Comparison of ENCODE assay signal across 8 cellular contexts in the genomic region with DNA sequence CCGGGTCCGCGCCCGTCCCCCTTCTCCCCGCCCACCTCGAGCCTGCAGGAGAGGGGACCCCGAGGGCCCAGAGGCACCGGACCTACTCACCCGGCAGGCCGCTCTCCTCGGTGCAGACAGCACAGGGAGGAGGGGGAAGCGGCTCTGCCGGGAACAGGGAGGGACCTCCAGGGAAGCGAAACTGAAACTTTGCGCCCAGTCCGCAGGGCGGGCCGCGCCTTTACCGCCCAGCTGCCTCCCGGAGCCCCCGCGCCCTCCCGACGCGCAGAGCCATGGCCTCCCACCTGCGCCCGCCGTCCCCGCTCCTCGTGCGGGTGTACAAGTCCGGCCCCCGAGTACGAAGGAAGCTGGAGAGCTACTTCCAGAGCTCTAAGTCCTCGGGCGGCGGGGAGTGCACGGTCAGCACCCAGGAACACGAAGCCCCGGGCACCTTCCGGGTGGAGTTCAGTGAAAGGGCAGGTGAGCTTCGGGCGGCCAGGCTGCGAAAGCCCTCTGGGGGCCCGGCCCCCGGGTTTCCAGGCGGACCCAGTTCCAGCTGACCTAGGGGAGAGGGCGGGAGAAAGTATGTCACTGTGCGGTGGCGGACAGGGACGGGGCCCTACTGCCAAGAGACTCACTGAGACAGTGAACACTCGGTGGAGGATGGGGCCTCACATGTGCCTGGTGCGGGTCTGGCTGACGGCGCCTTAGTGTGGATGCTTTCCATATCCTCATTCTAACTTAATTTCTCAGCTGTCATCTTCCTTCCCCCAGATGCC. TPM values are rescaled to one million over a fixed set of nuclear protein-coding genes. Genes with fewer than 3 reads are reported as not detected.
DNase-seq lines count a peak whose midpoint lies in the region; ATAC-seq, FAIRE-seq and TF ChIP-seq lines count a peak whose summit lies in the region.

A gene (plus strand): TSS at position 184 of the 758 bp plus-strand sequence. CDS start 89 bp downstream, at position 273.
A gene (minus strand): TSS at position 146 of the 758 bp plus-strand sequence. CDS start 4,680 bp downstream, outside the sequence.

- TF ChIP-seq RAD21 in HepG2 (CRISPR knock-in tag; IDR thresholded peaks at IDR 0.05), result peak; percentile 31; the same call in 1 of the 2 replicates

- peak within 1 kb of the TSS; percentile 85 for H3K4me2 ChIP-seq in HepG2 (ENCODE audit: low read depth, low read length)

- POLR2A ChIA-PET in HepG2 (lab: Yijun Ruan, JAX), result interaction anchor here (1.0 to 1.5 kb wide), 5 partner anchors 50 to 148 kb away, joined by 4 to 12 read pairs (median 6); a partner anchor contains a TSS

- no peak within 1 kb of the TSS for H2AFZ ChIP-seq in HepG2 (ENCODE audit: low read length)

- peak; percentile 54 to 70; a peak in 3 of 4 replicates for TF ChIP-seq POLR2A in HepG2 (IDR thresholded peaks at IDR 0.05; ENCODE audit: insufficient read depth in 1 of 2, low read depth in 2 of 2, low read length in 2 of 2)

- no TSS peak for BruUV-seq in HepG2 (replicated peaks; lab: Mats Ljungman, UMichigan)

- H3K4me3 ChIP-seq in AG09309 (ENCODE audit: control insufficient read depth, low read depth, low read length) (peak within 1 kb of the TSS; percentile 96), HepG2 (replicated peaks in 1 of 3; ENCODE audit: insufficient read depth in 1 of 3, low read depth in 2 of 3, low read length in 3 of 3) (peak within 1 kb of the TSS; percentile 78 to 82 (median 81))

- H3K27ac ChIP-seq in HepG2 (ENCODE audit: extremely low read length, insufficient read depth, low read length), result peak within 1 kb of the TSS; percentile 78

- peak; percentile 70 for ATAC-seq in GM19035 (IDR thresholded peaks at IDR 0.05; ENCODE audit: unreplicated experiment)
- ATAC-seq in HG03342 (IDR thresholded peaks at IDR 0.05; ENCODE audit: unreplicated experiment), result peak; percentile 72
- ATAC-seq in HepG2, result peak; percentile 99

- H3K9ac ChIP-seq in HepG2 (ENCODE audit: insufficient read depth, low read depth, low read length), result peak within 1 kb of the TSS; percentile 77

- no peaks in the 10 kb centered on the region for H4K20me1 ChIP-seq in HepG2 (ENCODE audit: insufficient read depth, low read length)

- no peaks in the 10 kb centered on the region for H3K9me3 ChIP-seq in HepG2 (ENCODE audit: low read length)

- TF ChIP-seq CTCF in AG09309 (IDR thresholded peaks at IDR 0.05; ENCODE audit: control insufficient read depth, insufficient read depth, low read depth, low read length, missing control alignments) (no peak), HepG2 (CRISPR knock-in tag; IDR thresholded peaks at IDR 0.05) (peak; percentile 19; the same call in 1 of the 2 replicates)

- in situ Hi-C loops in HepG2 (cut with HindIII; ENCODE audit: extremely low pct_ligation_motif_present, low pct_unique_long_range_greater_than_20kb), result no loop called here

- no peak for FAIRE-seq in HepG2 (lab: Jason Lieb, UNC)

- peaks cover 2% of the 10 kb centered on the region for H3K79me2 ChIP-seq in HepG2 (ENCODE audit: insufficient read depth, low read length)

- peaks cover 4 to 17% of the 10 kb centered on the region in 2 experiments; a peak in 4 of 5 replicates for H3K36me3 ChIP-seq in HepG2 (replicated peaks in 1 of 2; ENCODE audit: control insufficient read depth in 1 of 2, insufficient read depth in 2 of 2, low read length in 2 of 2)

- DNase-seq in AG09309 (ENCODE audit: low read depth) (peak; percentile 43), NCI-H524 treated with DMSO at 0.1 percent for 48 hours (lab: John Stamatoyannopoulos, UW) (peak; percentile 23), dermis blood vessel endothelial cell (peak; percentile 84), HepG2 (ENCODE audit: low spot score) (peak; percentile 64)
- DNase-seq in activated CD4-positive, alpha-beta T cell treated with anti-CD3 and anti-CD28 coated beads, Interleukin-2, amount 50 U/mL, for 4 hours, result peak; percentile 86 to 90
- peak; percentile 63 to 67 for DNase-seq in stimulated activated CD4-positive, alpha-beta T cell treated with anti-CD3 and anti-CD28 coated beads, Interleukin-2, amount 100 ng/mL, for 48 hours

- no peak for TF ChIP-seq EP300 in HepG2 (IDR thresholded peaks at IDR 0.05; ENCODE audit: low read depth in 2 of 2, low read length in 2 of 2)
- TF ChIP-seq EP300 in HepG2 (CRISPR knock-in tag; IDR thresholded peaks at IDR 0.05; ENCODE audit: borderline replicate concordance), result no peak

- peaks cover 16% of the 10 kb centered on the region for H3K4me1 ChIP-seq in HepG2 (ENCODE audit: insufficient read depth, low read length)

- no peaks in the 10 kb centered on the region for H3K27me3 ChIP-seq in HepG2 (ENCODE audit: control insufficient read depth in 1 of 2, insufficient read depth in 2 of 2, low read length in 2 of 2)

- intact Hi-C loops in HepG2 (cut with micrococcal nuclease; ENCODE audit: unreplicated experiment), result loop anchor here (1.0 kb wide), 1 partner anchor 115 kb away; no protein-coding TSS in a partner anchor

- 0% methylated on average over 18 of the region's 56 CpGs for WGBS in HepG2 (ENCODE audit: low lambda C conversion rate)

- CTCF ChIA-PET in HepG2 (lab: Yijun Ruan, JAX; ENCODE audit: low intra/inter-chr PET ratio, low total read pairs), result no interaction called here

TF ChIP-seq in HepG2, 621 proteins besides CTCF, POLR2A, EP300 and RAD21 (continues in another document):
- TF ChIP-seq KDM4B (CRISPR knock-in tag; IDR thresholded peaks at IDR 0.05), result no peak
- TF ChIP-seq, protein P1, sequence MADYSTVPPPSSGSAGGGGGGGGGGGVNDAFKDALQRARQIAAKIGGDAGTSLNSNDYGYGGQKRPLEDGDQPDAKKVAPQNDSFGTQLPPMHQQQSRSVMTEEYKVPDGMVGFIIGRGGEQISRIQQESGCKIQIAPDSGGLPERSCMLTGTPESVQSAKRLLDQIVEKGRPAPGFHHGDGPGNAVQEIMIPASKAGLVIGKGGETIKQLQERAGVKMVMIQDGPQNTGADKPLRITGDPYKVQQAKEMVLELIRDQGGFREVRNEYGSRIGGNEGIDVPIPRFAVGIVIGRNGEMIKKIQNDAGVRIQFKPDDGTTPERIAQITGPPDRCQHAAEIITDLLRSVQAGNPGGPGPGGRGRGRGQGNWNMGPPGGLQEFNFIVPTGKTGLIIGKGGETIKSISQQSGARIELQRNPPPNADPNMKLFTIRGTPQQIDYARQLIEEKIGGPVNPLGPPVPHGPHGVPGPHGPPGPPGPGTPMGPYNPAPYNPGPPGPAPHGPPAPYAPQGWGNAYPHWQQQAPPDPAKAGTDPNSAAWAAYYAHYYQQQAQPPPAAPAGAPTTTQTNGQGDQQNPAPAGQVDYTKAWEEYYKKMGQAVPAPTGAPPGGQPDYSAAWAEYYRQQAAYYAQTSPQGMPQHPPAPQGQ (CRISPR knock-in tag; IDR thresholded peaks at IDR 0.05; ENCODE audit: borderline replicate concordance), result no peak
- no peak for TF ChIP-seq SP5 (CRISPR knock-in tag; IDR thresholded peaks at IDR 0.05; ENCODE audit: borderline replicate concordance, low read depth)

RNA-seq across cellular contexts. Expression of the first gene that starts in this region (rescaled TPM):
- total RNA-seq in dermis blood vessel endothelial cell (23.8 and 36.4 TPM in 2 replicates), HepG2 (2016; rRNA removed; fragmentation: Illumina TruSeq; extraction: Trizol) (10.9 and 19.2 TPM in 2 replicates)
- total RNA-seq in HepG2 (2016; cell fraction: cytosol; rRNA removed; fragmentation: Illumina TruSeq; extraction: Trizol; ENCODE audit: low read depth), result 1.1 and 1.5 TPM in 2 replicates
- total RNA-seq in HepG2 (2016; cell fraction: insoluble cytoplasmic fraction; rRNA removed; fragmentation: Illumina TruSeq; extraction: Trizol), result 10.7 and 16.9 TPM in 2 replicates
- total RNA-seq in HepG2 (2016; cell fraction: membrane; rRNA removed; fragmentation: Illumina TruSeq; extraction: Trizol), result 7.0 and 7.7 TPM in 2 replicates
- 7.4 and 8.7 TPM in 2 replicates for total RNA-seq in HepG2 (2016; cell fraction: nucleus; rRNA removed; fragmentation: Illumina TruSeq; extraction: Trizol)
- 2.5 and 3.2 TPM in 2 replicates for polyA plus RNA-seq in HepG2 (2011; rRNA removed)
- 1.7 and 3.2 TPM in 2 replicates for polyA plus RNA-seq in HepG2 (2011; cell fraction: cytosol; rRNA removed)
- polyA plus RNA-seq in HepG2 (2011; cell fraction: nucleus; rRNA removed), result 1.7 and 2.8 TPM in 2 replicates
- 4.4 and 5.3 TPM in 2 replicates for polyA plus RNA-seq in HepG2 (2012)
- 0.57 TPM in 2 replicates for polyA plus RNA-seq in HepG2 (2016; cell fraction: cytosol; fragmentation: Illumina TruSeq; extraction: Trizol; ENCODE audit: low read depth)
- polyA plus RNA-seq in HepG2 (2016; cell fraction: insoluble cytoplasmic fraction; fragmentation: Illumina TruSeq; extraction: Trizol; ENCODE audit: low read depth), result 12.1 and 15.2 TPM in 2 replicates
- 2.5 and 2.9 TPM in 2 replicates for polyA plus RNA-seq in HepG2 (2016; cell fraction: membrane; fragmentation: Illumina TruSeq; extraction: Trizol; ENCODE audit: low read depth)
- polyA plus RNA-seq in HepG2 (2016; cell fraction: nucleus; fragmentation: Illumina TruSeq; extraction: Trizol; ENCODE audit: insufficient read depth, low read depth), result 9.0 and 9.5 TPM in 2 replicates
- 3.0 and 6.0 TPM in 2 replicates for polyA minus RNA-seq in HepG2 (2011; rRNA and poly(A)+ RNA removed; ENCODE audit: low replicate concordance)
- 5.5 and 9.3 TPM in 2 replicates for polyA minus RNA-seq in HepG2 (2011; cell fraction: cytosol; rRNA and poly(A)+ RNA removed)
- polyA minus RNA-seq in HepG2 (2011; cell fraction: nucleus; rRNA and poly(A)+ RNA removed), result 3.1 and 6.0 TPM in 2 replicates

RNA-seq across cellular contexts. Expression of the second gene that starts in this region (rescaled TPM):
- total RNA-seq in dermis blood vessel endothelial cell, result 23.0 and 23.4 TPM in 2 replicates
- 10.6 and 12.5 TPM in 2 replicates for total RNA-seq in HepG2 (2016; rRNA removed; fragmentation: Illumina TruSeq; extraction: Trizol)
- total RNA-seq in HepG2 (2016; cell fraction: cytosol; rRNA removed; fragmentation: Illumina TruSeq; extraction: Trizol; ENCODE audit: low read depth), result 2.5 and 3.5 TPM in 2 replicates
- total RNA-seq in HepG2 (2016; cell fraction: insoluble cytoplasmic fraction; rRNA removed; fragmentation: Illumina TruSeq; extraction: Trizol), result 9.8 and 12.9 TPM in 2 replicates
- 3.6 and 4.5 TPM in 2 replicates for total RNA-seq in HepG2 (2016; cell fraction: membrane; rRNA removed; fragmentation: Illumina TruSeq; extraction: Trizol)
- 6.9 and 7.6 TPM in 2 replicates for total RNA-seq in HepG2 (2016; cell fraction: nucleus; rRNA removed; fragmentation: Illumina TruSeq; extraction: Trizol)
- 6.5 and 7.0 TPM in 2 replicates for polyA plus RNA-seq in HepG2 (2011; rRNA removed)
- 2.3 and 5.1 TPM in 2 replicates for polyA plus RNA-seq in HepG2 (2011; cell fraction: cytosol; rRNA removed)
- polyA plus RNA-seq in HepG2 (2011; cell fraction: nucleus; rRNA removed), result 4.4 and 8.2 TPM in 2 replicates
- 2.5 and 4.0 TPM in 2 replicates for polyA plus RNA-seq in HepG2 (2012)
- 0.59 and 0.62 TPM in 2 replicates for polyA plus RNA-seq in HepG2 (2016; cell fraction: cytosol; fragmentation: Illumina TruSeq; extraction: Trizol; ENCODE audit: low read depth)
- 11.1 TPM in 2 replicates for polyA plus RNA-seq in HepG2 (2016; cell fraction: insoluble cytoplasmic fraction; fragmentation: Illumina TruSeq; extraction: Trizol; ENCODE audit: low read depth)
- 1.4 and 1.9 TPM in 2 replicates for polyA plus RNA-seq in HepG2 (2016; cell fraction: membrane; fragmentation: Illumina TruSeq; extraction: Trizol; ENCODE audit: low read depth)
- 11.1 and 11.3 TPM in 2 replicates for polyA plus RNA-seq in HepG2 (2016; cell fraction: nucleus; fragmentation: Illumina TruSeq; extraction: Trizol; ENCODE audit: insufficient read depth, low read depth)
- polyA minus RNA-seq in HepG2 (2011; rRNA and poly(A)+ RNA removed; ENCODE audit: low replicate concordance), result 2.0 and 5.7 TPM in 2 replicates
- polyA minus RNA-seq in HepG2 (2011; cell fraction: cytosol; rRNA and poly(A)+ RNA removed), result 2.5 and 3.1 TPM in 2 replicates
- 4.0 and 7.0 TPM in 2 replicates for polyA minus RNA-seq in HepG2 (2011; cell fraction: nucleus; rRNA and poly(A)+ RNA removed)

Comparison
In these comparisons a context has a peak if more than half of its experiments do, and no peak if none do; other contexts are left out.
1. Peak in every context shown above with its lines: DNase-seq, ATAC-seq, H3K4me3 ChIP-seq and H3K27ac ChIP-seq.
2. DNase-seq: peak in every context shown above with its lines; median percentile 88 in activated CD4-positive, alpha-beta T cell treated with anti-CD3 and anti-CD28 coated beads, Interleukin-2, amount 50 U/mL, for 4 hours; 84 in dermis blood vessel endothelial cell; 65 in stimulated activated CD4-positive, alpha-beta T cell treated with anti-CD3 and anti-CD28 coated beads, Interleukin-2, amount 100 ng/mL, for 48 hours; 64 in HepG2; 43 in AG09309; 23 in NCI-H524 treated with DMSO at 0.1 percent for 48 hours.